In the genomic region with DNA sequence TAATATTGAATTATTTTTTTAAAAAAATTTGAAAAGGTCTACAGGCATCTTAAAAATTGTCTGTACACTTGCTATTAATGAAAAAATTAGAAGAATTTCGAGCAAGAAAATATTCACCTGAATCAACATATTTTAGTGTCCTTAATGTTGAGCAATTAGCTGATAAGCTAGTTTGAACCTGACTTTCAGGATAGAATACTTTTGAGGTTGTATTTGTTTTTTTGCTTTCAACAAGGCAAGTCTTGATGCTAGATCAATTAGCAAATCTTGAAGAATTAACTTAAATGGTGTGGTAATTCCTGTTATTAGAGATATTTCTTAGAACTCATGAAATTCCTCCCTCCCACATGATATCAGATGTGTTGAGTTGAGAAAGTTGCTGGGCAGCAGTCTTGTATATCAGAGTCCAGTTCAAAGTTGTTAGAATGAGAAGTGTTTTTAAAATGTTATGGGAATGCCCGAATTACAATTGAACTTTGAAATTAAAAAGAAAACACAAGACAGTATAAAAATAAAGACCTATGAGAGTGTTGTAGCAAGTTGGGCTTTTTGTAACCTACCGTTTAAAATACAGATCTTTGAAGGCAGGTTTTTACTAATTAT, we compare ENCODE assay signal across 25 cellular contexts.
DNase-seq lines count a peak whose midpoint lies in the region; ATAC-seq, FAIRE-seq and TF ChIP-seq lines count a peak whose summit lies in the region.
"Had no signal": no experiment of that assay in that cellular context is flagged by ENCODE, and none has a peak within 500 bp of the region (broad histone marks: within the 10 kb centered on the region; RNA-seq: fewer than 3 reads in every experiment).

No MANE protein-coding gene starts in this region.

- TF ChIP-seq CTCF in PC-3 (conservative IDR thresholded peaks at IDR 0.05; ENCODE audit: low read depth, low read length) (no peak), kidney (IDR thresholded peaks at IDR 0.05; ENCODE audit: borderline replicate concordance, extremely low read depth, insufficient read depth) (no peak), progenitor cell of endocrine pancreas (IDR thresholded peaks at IDR 0.05; ENCODE audit: unreplicated experiment) (no peak), CD14-positive monocyte (IDR thresholded peaks at IDR 0.05) (no peak)

- H3K9me3 Mint-ChIP-seq in progenitor cell of endocrine pancreas (ENCODE audit: low read depth) (peaks cover 7% of the 10 kb centered on the region), CD14-positive monocyte (peaks cover 0 to 10% (median 6%) of the 10 kb centered on the region in 7 donors)

- no peaks in the 10 kb centered on the region for H3K36me3 ChIP-seq in PC-3 (ENCODE audit: low read depth, low read length)
- H3K36me3 ChIP-seq in kidney (ENCODE audit: control insufficient read depth in 1 of 2, insufficient read depth in 2 of 2, low read length in 2 of 2), result no peaks in the 10 kb centered on the region
- H3K36me3 ChIP-seq: neutrophil, vagina had no signal

- FAIRE-seq in A204.1 (lab: Jason Lieb, UNC) (peak; percentile 27), kidney (lab: Jason Lieb, UNC) (peak; percentile 11)
- FAIRE-seq: K562 had no signal

- H3K27ac Mint-ChIP-seq in progenitor cell of endocrine pancreas, result peak overlapping the region; percentile 72
- H3K27ac Mint-ChIP-seq in CD14-positive monocyte, result no peak overlapping the region
- H3K27ac Mint-ChIP-seq: activated CD4-positive, alpha-beta T cell treated with anti-CD3 and anti-CD28 coated beads, Interleukin-2, amount 10 ng/mL, durations not matched to agents 7 days and 5 days; activated T-helper 2 cell treated with anti-CD3 and anti-CD28 coated beads, Interferon-gamma antibody, Interleukin-2, Interleukin-4, amounts not matched to agents 10 μg/mL and 5 μg/mL and 100 μg/mL, durations not matched to agents 14 hours and 24 hours and 36 hours; CD4-positive, alpha-beta memory T cell; dendritic cell treated with granulocyte-macrophage colony-stimulating factor and Interleukin-4, amounts not matched to agents 40 ng/mL and 50 ng/mL, for 4 days had no signal

- H3K4me1 ChIP-seq in PC-3 (ENCODE audit: insufficient read depth, low read length) (peaks cover 15% of the 10 kb centered on the region), kidney (ENCODE audit: control insufficient read depth in 1 of 2, insufficient read depth in 1 of 2, low read depth in 1 of 2, low read length in 2 of 2) (peaks cover 0 to 6% of the 10 kb centered on the region in 2 donors)

- no peak overlapping the region for H3K9ac ChIP-seq in PC-3 (ENCODE audit: low read length)
- H3K9ac ChIP-seq in kidney (ENCODE audit: low read length in 2 of 2), result no peak overlapping the region

- 0 out of 2 replicates have a peak, but pooled peaks cover 6% of the 10 kb centered on the region for H3K79me2 ChIP-seq in PC-3 (ENCODE audit: low read length)

- peaks cover 15% of the 10 kb centered on the region for H3K36me3 Mint-ChIP-seq in progenitor cell of endocrine pancreas (ENCODE audit: insufficient read depth)
- H3K36me3 Mint-ChIP-seq in CD14-positive monocyte, result peaks cover 2 to 4% of the 10 kb centered on the region in 2 donors

- peak overlapping the region; percentile 17 for H3K4me2 ChIP-seq in PC-3 (ENCODE audit: low read length)

- no TSS peak for BruUV-seq in PC-3 (replicated peaks; lab: Mats Ljungman, UMichigan)

- CTCF ChIA-PET in PC-3 (lab: Charles Lee), result no interaction called here

- intact Hi-C loops in PC-3 (cut with micrococcal nuclease) (loop anchor here (5.0 kb wide), 4 partner anchors 104 to 336 kb away; a partner anchor contains a TSS), kidney (cut with DNase I) (no loop called here), CD14-positive monocyte (cut with micrococcal nuclease) (no loop called here)

- no peaks in the 10 kb centered on the region for H4K20me1 ChIP-seq in PC-3 (ENCODE audit: low read length)

- no peak overlapping the region for H2AFZ ChIP-seq in PC-3 (ENCODE audit: low read length)

- H3K27me3 Mint-ChIP-seq in progenitor cell of endocrine pancreas (no peaks in the 10 kb centered on the region), CD14-positive monocyte (ENCODE audit: low read depth in 3 of 3) (peaks cover 0 to 1% (median 1%) of the 10 kb centered on the region in 3 donors)
- H3K27me3 Mint-ChIP-seq: activated CD4-positive, alpha-beta T cell treated with anti-CD3 and anti-CD28 coated beads, Interleukin-2, amount 10 ng/mL, durations not matched to agents 7 days and 5 days; brain; CD4-positive, alpha-beta memory T cell; dendritic cell treated with granulocyte-macrophage colony-stimulating factor and Interleukin-4, amounts not matched to agents 40 ng/mL and 50 ng/mL, for 4 days had no signal

- peaks cover 14% of the 10 kb centered on the region for H3K4me1 Mint-ChIP-seq in progenitor cell of endocrine pancreas (ENCODE audit: low read depth)
- peaks cover 14% of the 10 kb centered on the region for H3K4me1 Mint-ChIP-seq in CD14-positive monocyte
- H3K4me1 Mint-ChIP-seq: CD4-positive, alpha-beta memory T cell had no signal

- ATAC-seq in PC-3, result no peak; the same call in 1 of the 2 replicates
- ATAC-seq: K562 had no signal

- no peaks in the 10 kb centered on the region for H3K9me2 ChIP-seq in PC-3 (replicated peaks; ENCODE audit: low read length)

- no peaks in the 10 kb centered on the region for H3F3A ChIP-seq in PC-3 (ENCODE audit: low read length, unreplicated experiment)

- no peak overlapping the region for H3K4me3 ChIP-seq in PC-3 (ENCODE audit: low read length)
- no peak overlapping the region for H3K4me3 ChIP-seq in kidney (ENCODE audit: low read length in 2 of 2)
- H3K4me3 ChIP-seq: K562, vagina had no signal

- no peaks in the 10 kb centered on the region for H3K27me3 ChIP-seq in PC-3 (ENCODE audit: low read length)
- H3K27me3 ChIP-seq: neutrophil, vagina had no signal

- no peak overlapping the region for H3K4me3 Mint-ChIP-seq in progenitor cell of endocrine pancreas (ENCODE audit: low read depth)
- H3K4me3 Mint-ChIP-seq in CD14-positive monocyte, result no peak overlapping the region
- H3K4me3 Mint-ChIP-seq: activated CD4-positive, alpha-beta T cell treated with anti-CD3 and anti-CD28 coated beads, Interleukin-2, amount 10 ng/mL, durations not matched to agents 7 days and 5 days; CD4-positive, alpha-beta memory T cell; dendritic cell treated with granulocyte-macrophage colony-stimulating factor and Interleukin-4, amounts not matched to agents 40 ng/mL and 50 ng/mL, for 4 days had no signal

- POLR2A ChIA-PET in PC-3 (lab: Charles Lee; ENCODE audit: unreplicated experiment), result interaction anchor here (0.6 kb wide), 1 partner anchor 11 kb away, joined by 3 read pairs; no protein-coding TSS in a partner anchor

- H3K27ac ChIP-seq in PC-3 (ENCODE audit: low read length) (no peak overlapping the region), kidney (ENCODE audit: low read depth in 2 of 2, low read length in 2 of 2) (no peak overlapping the region)
- H3K27ac ChIP-seq: neutrophil, vagina had no signal

- no peaks in the 10 kb centered on the region for H3K9me3 ChIP-seq in PC-3 (ENCODE audit: low read length)
- H3K9me3 ChIP-seq in kidney (ENCODE audit: control insufficient read depth in 1 of 2, low read length in 2 of 2), result no peaks in the 10 kb centered on the region
- H3K9me3 ChIP-seq: neutrophil, vagina had no signal

- DNase-seq in PC-3 (no peak), kidney (no peak), progenitor cell of endocrine pancreas (ENCODE audit: low spot score, unreplicated experiment) (no peak), NOMO-1 treated with DMSO at 0.1 percent for 48 hours (lab: John Stamatoyannopoulos, UW; ENCODE audit: unreplicated experiment) (no peak), CD14-positive monocyte (ENCODE audit: low spot score) (no peak), middle frontal gyrus (ENCODE audit: extremely low spot score, low spot score) (no peak), NCI-H510A treated with DMSO at 0.1 percent for 48 hours (lab: John Stamatoyannopoulos, UW) (no peak)
- DNase-seq: activated CD4-positive, alpha-beta T cell treated with anti-CD3 and anti-CD28 coated beads, Interleukin-2, amount 10 ng/mL, durations not matched to agents 7 days and 5 days; CD4-positive, alpha-beta memory T cell; GF-D8; GOT3; hypothalamus; kidney glomerular epithelial cell; NCI-H1694; NCI-H2171 treated with DMSO at 0.1 percent for 48 hours; retina; SHP77 treated with DMSO at 0.1 percent for 48 hours; T-helper 1 cell had no signal
